ENCODE assay signal across 9 cellular contexts in the genomic region with DNA sequence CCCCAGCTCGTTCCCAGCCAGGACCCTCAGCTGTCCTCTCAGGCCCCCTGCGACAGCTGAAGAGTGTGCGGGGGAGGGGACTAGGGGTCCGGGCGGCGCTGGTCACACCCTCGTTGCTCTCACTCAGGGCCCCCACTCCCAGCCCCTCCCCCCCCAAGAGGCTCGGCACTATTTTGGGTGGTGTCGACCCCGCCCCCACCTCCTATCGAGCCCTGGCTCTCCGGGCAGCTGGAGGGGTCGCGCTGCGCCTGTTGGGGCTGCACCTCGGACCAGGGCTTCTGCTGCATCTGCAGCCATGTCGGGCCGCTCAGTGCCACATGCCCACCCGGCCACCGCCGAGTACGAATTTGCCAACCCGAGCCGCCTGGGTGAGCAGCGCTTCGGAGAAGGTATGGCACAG. TPM values are rescaled to one million over a fixed set of nuclear protein-coding genes. Genes with fewer than 3 reads are reported as not detected.
DNase-seq lines count a peak whose midpoint lies in the region; ATAC-seq and TF ChIP-seq lines count a peak whose summit lies in the region.
"Had no signal": no experiment of that assay in that cellular context is flagged by ENCODE, and none has a peak within 500 bp of the region (broad histone marks: within the 10 kb centered on the region; RNA-seq: fewer than 3 reads in every experiment).

A gene with protein sequence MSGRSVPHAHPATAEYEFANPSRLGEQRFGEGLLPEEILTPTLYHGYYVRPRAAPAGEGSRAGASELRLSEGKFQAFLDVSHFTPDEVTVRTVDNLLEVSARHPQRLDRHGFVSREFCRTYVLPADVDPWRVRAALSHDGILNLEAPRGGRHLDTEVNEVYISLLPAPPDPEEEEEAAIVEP (plus strand): TSS at position 200 of the 400 bp plus-strand sequence. CDS start 96 bp downstream, at position 296.

- no peak for ATAC-seq in GM19397 (IDR thresholded peaks at IDR 0.05; ENCODE audit: unreplicated experiment)

- no peak within 1 kb of the TSS for H2AK5ac ChIP-seq in mesendoderm (ENCODE audit: low read length)

- no peak within 1 kb of the TSS for H2BK5ac ChIP-seq in mesendoderm (ENCODE audit: low read length)

- no peaks in the 10 kb centered on the region for H3K79me2 ChIP-seq in mesendoderm (ENCODE audit: control insufficient read depth, insufficient read depth, low read length)

- H4K8ac ChIP-seq in mesendoderm (ENCODE audit: low read depth, low read length), result peak within 1 kb of the TSS; percentile 28

- H4K5ac ChIP-seq in mesendoderm (ENCODE audit: low read length), result peak within 1 kb of the TSS; percentile 71

- TF ChIP-seq CTCF in RWPE1 (conservative IDR thresholded peaks at IDR 0.05; ENCODE audit: low read depth), result no peak
- TF ChIP-seq CTCF in esophagus squamous epithelium (IDR thresholded peaks at IDR 0.05), result no peak
- TF ChIP-seq CTCF in suprapubic skin (IDR thresholded peaks at IDR 0.05), result no peak

- DNase-seq in RWPE1 (ENCODE audit: low spot score) (no peak), esophagus squamous epithelium (lab: John Stamatoyannopoulos, UW) (no peak), mesendoderm (no peak), suprapubic skin (ENCODE audit: low spot score in 2 of 2) (no peak), UCSD-AML1 (lab: John Stamatoyannopoulos, UW; ENCODE audit: unreplicated experiment) (no peak), HuH-7 (ENCODE audit: low spot score) (no peak), NCI-H187 treated with DMSO at 0.1 percent for 48 hours (lab: John Stamatoyannopoulos, UW) (no peak)
- DNase-seq: RPMI8226 had no signal

- TF ChIP-seq EP300 in suprapubic skin (IDR thresholded peaks at IDR 0.05), result no peak

- H2BK120ac ChIP-seq in mesendoderm (ENCODE audit: low read depth, low read length), result no peak within 1 kb of the TSS

- POLR2A ChIA-PET in RWPE1 (lab: Yijun Ruan, JAX; ENCODE audit: low non-redundant PET), result no interaction called here

- CTCF ChIA-PET in RWPE1 (lab: Yijun Ruan, JAX), result interaction anchor here (0.6 kb wide), 1 partner anchor 16 kb away, joined by 5 read pairs; no protein-coding TSS in a partner anchor

- intact Hi-C loops in esophagus squamous epithelium (cut with DNase I), result no loop called here

- H3K9ac ChIP-seq in mesendoderm (ENCODE audit: low read length), result no peak within 1 kb of the TSS

- no peak within 1 kb of the TSS for H3K4ac ChIP-seq in mesendoderm (ENCODE audit: low read depth, low read length)

- WGBS in esophagus squamous epithelium, 2 donors, result 1 to 18% methylated on average over 4 to 11 of the region's 26 CpGs
- WGBS in mesendoderm (ENCODE audit: extremely low coverage, insufficient coverage, low lambda C conversion rate), result no CpG with 5 or more reads among the region's 26 CpGs
- 1% methylated on average over 8 of the region's 26 CpGs for WGBS in suprapubic skin

- H3K79me1 ChIP-seq in mesendoderm (ENCODE audit: low read length), result no peaks in the 10 kb centered on the region

- H3K18ac ChIP-seq in mesendoderm (ENCODE audit: low read length), result peak within 1 kb of the TSS; percentile 7

- H2BK15ac ChIP-seq in mesendoderm (replicated peaks; ENCODE audit: low read depth), result no peak within 1 kb of the TSS

- no peak within 1 kb of the TSS for H3K4me2 ChIP-seq in mesendoderm (ENCODE audit: low read length)

- peak within 1 kb of the TSS; percentile 98 for H3K27ac ChIP-seq in RWPE1
- peak within 1 kb of the TSS; percentile 80 to 96 (median 94) for H3K27ac ChIP-seq in esophagus squamous epithelium
- no peak within 1 kb of the TSS for H3K27ac ChIP-seq in mesendoderm (ENCODE audit: low read depth, low read length)
- H3K27ac ChIP-seq in suprapubic skin, result peak within 1 kb of the TSS; percentile 93

- peak within 1 kb of the TSS; percentile 27 to 68 (median 50) for H3K4me3 ChIP-seq in esophagus squamous epithelium
- H3K4me3 ChIP-seq in mesendoderm (ENCODE audit: low read length), result no peak within 1 kb of the TSS
- H3K4me3 ChIP-seq in suprapubic skin, result peak within 1 kb of the TSS; percentile 61

- TF ChIP-seq POLR2A in esophagus squamous epithelium (IDR thresholded peaks at IDR 0.05) (no peak), suprapubic skin (IDR thresholded peaks at IDR 0.05) (no peak)

- H3K27me3 ChIP-seq in esophagus squamous epithelium, result peaks cover 0 to 16% (median 0%) of the 10 kb centered on the region in 4 donors
- no peaks in the 10 kb centered on the region for H3K27me3 ChIP-seq in mesendoderm (ENCODE audit: insufficient read depth, low read length, poor library complexity)
- H3K27me3 ChIP-seq in suprapubic skin, result no peaks in the 10 kb centered on the region

- H3K4me1 ChIP-seq in esophagus squamous epithelium, result peaks cover 11 to 60% (median 21%) of the 10 kb centered on the region in 3 donors
- peaks cover 24% of the 10 kb centered on the region for H3K4me1 ChIP-seq in mesendoderm (ENCODE audit: control insufficient read depth, low read depth, low read length)
- H3K4me1 ChIP-seq in suprapubic skin, result peaks cover 55% of the 10 kb centered on the region

- no peaks in the 10 kb centered on the region for H3K9me3 ChIP-seq in esophagus squamous epithelium
- H3K9me3 ChIP-seq in suprapubic skin, result no peaks in the 10 kb centered on the region

- H3K36me3 ChIP-seq in esophagus squamous epithelium (peaks cover 0 to 12% (median 0%) of the 10 kb centered on the region in 3 donors), mesendoderm (ENCODE audit: control insufficient read depth, insufficient read depth, low read length) (no peaks in the 10 kb centered on the region), suprapubic skin (peaks cover 5% of the 10 kb centered on the region)

- no peak within 1 kb of the TSS for H3K23ac ChIP-seq in mesendoderm (ENCODE audit: low read length)

- peak within 1 kb of the TSS; percentile 70 for H3K56ac ChIP-seq in mesendoderm (ENCODE audit: low read length)

RNA-seq across cellular contexts. Expression of the gene that starts here (rescaled TPM):
- total RNA-seq in esophagus squamous epithelium (under 1 TPM in 1 of 4 donors, not detected in 3; 0.19 TPM), suprapubic skin (1 to 10 TPM in 1 of 4 donors, not detected in 3; 3.1 TPM)
- polyA plus RNA-seq in mesendoderm (2013, experiment 1 of 2), result 0.56 TPM
- 0.53 TPM for polyA plus RNA-seq in mesendoderm (2013, experiment 2 of 2)
